Comparison of ENCODE assay signal across 8 cellular contexts in genomic region chr7:77330169-77330882, GRCh38.
DNase-seq lines count a peak whose midpoint lies in the region; ATAC-seq and TF ChIP-seq lines count a peak whose summit lies in the region.

No MANE protein-coding gene starts in this region.

- H3K4me3 ChIP-seq in skin epidermis (no peak overlapping the region), HAP-1 (no peak overlapping the region)

- no peaks in the 10 kb centered on the region for H3K9me3 ChIP-seq in HAP-1

- peak overlapping the region; percentile 47 for H3K27ac Mint-ChIP-seq in activated naive CD8-positive, alpha-beta T cell

- H3K9me3 Mint-ChIP-seq in activated naive CD8-positive, alpha-beta T cell (ENCODE audit: low read depth) = no peaks in the 10 kb centered on the region

- peak overlapping the region; percentile 44 for H3K4me3 Mint-ChIP-seq in activated naive CD8-positive, alpha-beta T cell

- H3K27ac ChIP-seq in skin epidermis = peak overlapping the region in 14 of 21 experiments; percentile 15 to 77 (median 60)

- no peaks in the 10 kb centered on the region for H3K27me3 ChIP-seq in HAP-1 (ENCODE audit: low read depth)

- no peak for ATAC-seq in GM19328 (IDR thresholded peaks at IDR 0.05; ENCODE audit: unreplicated experiment)

- DNase-seq in EH (ENCODE audit: low read depth) = peak; percentile 38
- peak; percentile 45 for DNase-seq in GM20000 (ENCODE audit: low spot score)
- peak; percentile 24 for DNase-seq in HS-5 (ENCODE audit: low read depth)
- no peak for DNase-seq in HAP-1 (ENCODE audit: low spot score in 2 of 2)
- DNase-seq in NCI-H1092 (lab: John Stamatoyannopoulos, UW) = no peak

- peaks cover 48% of the 10 kb centered on the region for H3K4me1 Mint-ChIP-seq in activated naive CD8-positive, alpha-beta T cell (ENCODE audit: low read depth)

- H3K36me3 ChIP-seq in HAP-1 (replicated peaks) = no peaks in the 10 kb centered on the region

- in situ Hi-C loops in HAP-1 (cut with MboI; ENCODE audit: low sequenced_read_pairs) = no loop called here

- H3K4me1 ChIP-seq in HAP-1 = no peaks in the 10 kb centered on the region

- TF ChIP-seq CTCF in GM20000 (IDR thresholded peaks at IDR 0.05; ENCODE audit: extremely low read depth, missing control alignments) = no peak

- H3K36me3 Mint-ChIP-seq in activated naive CD8-positive, alpha-beta T cell = peaks cover 8% of the 10 kb centered on the region

- H3K27me3 Mint-ChIP-seq in activated naive CD8-positive, alpha-beta T cell = no peaks in the 10 kb centered on the region

Comparison
In these comparisons a context has a peak if more than half of its experiments do, and no peak if none do; other contexts are left out.
1. DNase-seq: peak in EH (single experiment), GM20000 (single experiment) and HS-5 (single experiment); none in HAP-1 (0 of 2) and NCI-H1092 (single experiment).